In the genomic region with DNA sequence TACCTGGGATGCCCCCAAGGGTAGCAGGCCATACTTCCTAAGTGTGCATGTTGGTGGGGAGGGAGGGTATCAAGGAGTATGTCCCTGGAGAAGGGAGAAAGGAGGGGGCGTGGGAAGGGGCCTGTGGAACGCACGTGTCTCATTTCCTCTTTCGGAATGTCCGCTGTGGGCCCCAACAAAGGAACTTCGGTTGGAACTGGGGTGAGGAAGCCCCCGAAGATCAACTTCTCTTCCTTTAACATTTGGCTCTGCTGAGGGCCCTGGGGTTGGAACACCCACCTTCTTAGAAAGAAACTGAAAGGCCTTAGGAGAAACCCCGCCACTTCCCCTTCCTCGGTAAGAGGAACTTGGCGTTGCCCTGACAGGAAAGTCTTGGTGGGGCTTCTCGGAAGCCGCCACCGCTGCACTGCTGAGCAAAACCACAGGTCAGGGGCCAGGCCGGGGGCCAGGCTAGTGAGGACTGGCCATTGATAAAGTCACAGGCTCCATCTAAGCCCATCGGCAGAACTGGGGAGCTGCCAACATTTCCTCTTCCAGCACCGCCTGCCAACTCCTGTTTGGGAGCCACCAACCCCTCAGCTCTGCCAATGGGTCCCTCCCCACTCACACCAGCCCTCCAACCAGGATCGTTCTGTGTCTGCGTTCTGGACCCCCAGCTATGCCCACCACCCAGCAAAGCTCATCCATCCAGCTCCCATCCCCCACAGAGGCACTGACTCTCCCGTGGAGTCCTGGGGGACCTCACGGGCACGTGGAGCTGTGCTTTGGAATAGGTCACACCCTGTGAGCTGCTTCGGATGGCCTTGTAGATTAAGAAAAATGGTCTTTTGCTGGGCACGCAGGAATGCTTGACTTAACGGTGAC, we compare ENCODE assay signal across 9 cellular contexts. TPM values are rescaled to one million over a fixed set of nuclear protein-coding genes. Genes with fewer than 3 reads are reported as not detected.
DNase-seq lines count a peak whose midpoint lies in the region; ATAC-seq and TF ChIP-seq lines count a peak whose summit lies in the region.
"Had no signal": no experiment of that assay in that cellular context is flagged by ENCODE, and none has a peak within 500 bp of the region (broad histone marks: within the 10 kb centered on the region; RNA-seq: fewer than 3 reads in every experiment).

No MANE protein-coding gene starts in this region.

- DNase-seq in CD8-positive, alpha-beta memory T cell = peak; percentile 19 to 70 (median 64)
- peak; percentile 69 to 77 for DNase-seq in activated CD4-positive, alpha-beta T cell treated with anti-CD3 and anti-CD28 coated beads, Interleukin-2, amount 50 U/mL, for 48 hours
- DNase-seq in germinal center (ENCODE audit: low spot score) (peak; percentile 86), cerebellar nuclear complex (lab: John Stamatoyannopoulos, UW) (no peak), prostate gland (ENCODE audit: low spot score) (no peak), kidney glomerular epithelial cell (lab: John Stamatoyannopoulos, UW) (no peak)
- peak; percentile 70 for DNase-seq in stimulated activated CD4-positive, alpha-beta T cell treated with anti-CD3 and anti-CD28 coated beads, Interleukin-1b, Interleukin-23, amount 100 ng/mL, for 48 hours

- H3K4me1 ChIP-seq in CD8-positive, alpha-beta memory T cell (ENCODE audit: insufficient read depth, low read length) = peaks cover 71% of the 10 kb centered on the region
- no peaks in the 10 kb centered on the region for H3K4me1 ChIP-seq in prostate gland (replicated peaks)

- no peaks in the 10 kb centered on the region for H3K27me3 ChIP-seq in CD8-positive, alpha-beta memory T cell (ENCODE audit: insufficient read depth, low read length, poor library complexity, severe bottlenecking)
- no peaks in the 10 kb centered on the region for H3K27me3 ChIP-seq in prostate gland (replicated peaks; ENCODE audit: insufficient read depth)
- H3K27me3 ChIP-seq: pancreas had no signal

- no peak for TF ChIP-seq CTCF in prostate gland (IDR thresholded peaks at IDR 0.05)

- H3K27ac ChIP-seq in CD8-positive, alpha-beta memory T cell (ENCODE audit: low read depth, low read length) = peak overlapping the region; percentile 91
- no peak overlapping the region for H3K27ac ChIP-seq in prostate gland

- ATAC-seq in HG03571 (IDR thresholded peaks at IDR 0.05; ENCODE audit: unreplicated experiment) = peak; percentile 45

- H3K27me3 Mint-ChIP-seq in CD8-positive, alpha-beta memory T cell = no peaks in the 10 kb centered on the region

- POLR2A ChIA-PET in CD8-positive, alpha-beta memory T cell (lab: Charles Lee) = interaction anchor here (0.6 to 2.2 kb wide), 7 partner anchors 10 to 122 kb away, joined by 3 to 38 read pairs (median 4); a partner anchor contains a TSS

- peaks cover 68 to 72% (median 70%) of the 10 kb centered on the region in 3 donors for H3K4me1 Mint-ChIP-seq in CD8-positive, alpha-beta memory T cell

- H3K36me3 Mint-ChIP-seq in CD8-positive, alpha-beta memory T cell = no peaks in the 10 kb centered on the region

- no peaks in the 10 kb centered on the region for H3K9me3 Mint-ChIP-seq in CD8-positive, alpha-beta memory T cell

- intact Hi-C loops in prostate gland (cut with DNase I) = loop anchor here (2.0 to 10.0 kb wide), 2 partner anchors 123 to 155 kb away; no protein-coding TSS in a partner anchor

- TF ChIP-seq POLR2A in prostate gland (IDR thresholded peaks at IDR 0.05) = no peak

- peak overlapping the region; percentile 88 to 100 (median 94) for H3K27ac Mint-ChIP-seq in CD8-positive, alpha-beta memory T cell

- WGBS in prostate gland = 69% methylated on average over 24 of the region's 24 CpGs

- H3K4me3 Mint-ChIP-seq in CD8-positive, alpha-beta memory T cell = peak overlapping the region; percentile 73 to 95 (median 85)

- CTCF ChIA-PET in CD8-positive, alpha-beta memory T cell (lab: Charles Lee) = interaction anchor here (1.0 to 11.0 kb wide), 26 partner anchors 10 to 281 kb away, joined by 3 to 229 read pairs (median 5); a partner anchor contains a TSS

- H3K36me3 ChIP-seq in CD8-positive, alpha-beta memory T cell (ENCODE audit: insufficient read depth, low read length) = no peaks in the 10 kb centered on the region
- H3K36me3 ChIP-seq in prostate gland = no peaks in the 10 kb centered on the region
- H3K36me3 ChIP-seq: pancreas had no signal

- peak overlapping the region; percentile 75 for H3K4me3 ChIP-seq in CD8-positive, alpha-beta memory T cell (ENCODE audit: low read length)
- no peak overlapping the region for H3K4me3 ChIP-seq in prostate gland
- H3K4me3 ChIP-seq: pancreas had no signal

- H3K9me3 ChIP-seq in CD8-positive, alpha-beta memory T cell (ENCODE audit: low read length) = no peaks in the 10 kb centered on the region
- H3K9me3 ChIP-seq in prostate gland = no peaks in the 10 kb centered on the region
- H3K9me3 ChIP-seq: pancreas had no signal

RNA-seq across cellular contexts. Expression of a gene that starts 44.8 kb away (rescaled TPM):
- total RNA-seq in CD8-positive, alpha-beta memory T cell = 1 to 10 TPM; 1.2 to 1.3 TPM
- polyA plus RNA-seq in CD8-positive, alpha-beta memory T cell = 0.53 TPM
- total RNA-seq in prostate gland = 10 to 100 TPM in 1 of 2 donors, 1 to 10 TPM in 1; 3.4 to 17.9 TPM

Comparison
In these comparisons a context has a peak if more than half of its experiments do, and no peak if none do; other contexts are left out.
1. DNase-seq: peak in CD8-positive, alpha-beta memory T cell (5 of 5), activated CD4-positive, alpha-beta T cell treated with anti-CD3 and anti-CD28 coated beads, Interleukin-2, amount 50 U/mL, for 48 hours (2 of 2), germinal center (single experiment) and stimulated activated CD4-positive, alpha-beta T cell treated with anti-CD3 and anti-CD28 coated beads, Interleukin-1b, Interleukin-23, amount 100 ng/mL, for 48 hours (single experiment); none in cerebellar nuclear complex (0 of 2), prostate gland (single experiment) and kidney glomerular epithelial cell (single experiment).